In the genomic region with DNA sequence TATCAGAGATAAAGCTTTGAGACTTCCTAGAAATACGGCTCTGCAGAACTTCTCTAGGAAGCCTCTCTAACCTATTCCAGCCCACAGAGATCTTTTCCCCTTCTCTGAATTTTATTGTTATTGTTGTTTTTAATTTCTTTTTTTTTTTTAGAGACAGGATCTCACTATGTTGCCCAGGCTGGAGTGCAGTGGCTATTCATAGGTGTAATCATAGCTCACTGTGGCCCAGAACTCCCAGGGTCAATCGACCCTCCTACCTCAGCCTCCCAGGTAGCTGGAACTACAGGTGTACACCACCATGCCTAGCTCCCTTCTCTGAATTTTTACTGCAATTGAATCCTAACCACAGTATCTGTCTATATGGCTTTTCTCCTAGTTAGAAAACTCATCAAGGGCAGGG, we compare ENCODE assay signal across 1 cellular context.
TF ChIP-seq lines count a peak whose summit lies in the region.

No MANE protein-coding gene starts in this region.

TF ChIP-seq in K562, 482 proteins besides CTCF, POLR2A, EP300 and RAD21:
- peak; percentile 44 for TF ChIP-seq ARHGAP35 (IDR thresholded peaks at IDR 0.05; ENCODE audit: partially characterized antibody)
- TF ChIP-seq RBM34 (IDR thresholded peaks at IDR 0.05; ENCODE audit: borderline replicate concordance, insufficient read depth, low read length) = no peak
- TF ChIP-seq ZBTB17 (CRISPR knock-in tag; IDR thresholded peaks at IDR 0.05) = no peak
- TF ChIP-seq RBM25 (IDR thresholded peaks at IDR 0.05; ENCODE audit: low read depth, low read length, severe bottlenecking) = peak; percentile 25
- TF ChIP-seq SMARCA5 (IDR thresholded peaks at IDR 0.05) = 0 out of 2 replicates have a peak, but pooled peaks have one; percentile 50
- TF ChIP-seq MYBL2 (IDR thresholded peaks at IDR 0.05; ENCODE audit: low read depth) = no peak
- TF ChIP-seq MYBL2 (CRISPR knock-in tag; IDR thresholded peaks at IDR 0.05; ENCODE audit: borderline replicate concordance) = no peak
- TF ChIP-seq ZNF121 (CRISPR knock-in tag; conservative IDR thresholded peaks at IDR 0.05) = peak; percentile 95
- TF ChIP-seq BCOR (IDR thresholded peaks at IDR 0.05) = peak; percentile 70; the same call in 1 of the 2 replicates
